1 cellular context compared by ENCODE assay signal in the genomic region with DNA sequence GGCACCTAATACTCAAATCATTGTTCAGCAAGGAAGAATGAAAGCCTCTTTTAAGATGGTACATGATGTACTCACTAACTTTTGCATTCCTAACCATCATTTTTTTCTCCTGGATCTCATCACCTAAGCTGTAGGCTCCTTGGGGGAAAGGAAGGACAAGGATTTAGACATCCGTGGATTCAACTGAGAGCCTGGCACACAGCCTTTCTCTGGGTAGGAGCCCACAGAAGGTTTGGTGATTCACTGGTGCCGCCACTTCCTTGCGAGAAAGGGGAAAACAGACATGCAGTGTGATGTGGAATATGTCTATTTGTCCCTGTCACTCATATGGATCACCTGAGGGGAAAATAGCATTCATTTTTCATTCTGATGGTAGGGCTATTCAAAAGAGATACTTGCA.
TF ChIP-seq lines count a peak whose summit lies in the region.

No MANE protein-coding gene starts in this region.

TF ChIP-seq in GM23338, 12 proteins besides CTCF, POLR2A, EP300 and RAD21 (continued from another document):
- TF ChIP-seq JUNB (IDR thresholded peaks at IDR 0.05; ENCODE audit: unreplicated experiment) (no peak), ZNF331 (CRISPR knock-in tag; IDR thresholded peaks at IDR 0.05; ENCODE audit: low read depth) (no peak), CREB1 (CRISPR knock-in tag; IDR thresholded peaks at IDR 0.05; ENCODE audit: low read depth) (no peak), ZNF114 (CRISPR knock-in tag; IDR thresholded peaks at IDR 0.05) (no peak), NANOG (IDR thresholded peaks at IDR 0.05; ENCODE audit: borderline replicate concordance) (no peak), EZH2 (IDR thresholded peaks at IDR 0.05; ENCODE audit: low read depth, unreplicated experiment) (no peak), STAT1 (IDR thresholded peaks at IDR 0.05; ENCODE audit: unreplicated experiment) (no peak), POLR2AphosphoS5 (IDR thresholded peaks at IDR 0.05; ENCODE audit: low read depth) (no peak)
- TF ChIP-seq, protein P1, sequence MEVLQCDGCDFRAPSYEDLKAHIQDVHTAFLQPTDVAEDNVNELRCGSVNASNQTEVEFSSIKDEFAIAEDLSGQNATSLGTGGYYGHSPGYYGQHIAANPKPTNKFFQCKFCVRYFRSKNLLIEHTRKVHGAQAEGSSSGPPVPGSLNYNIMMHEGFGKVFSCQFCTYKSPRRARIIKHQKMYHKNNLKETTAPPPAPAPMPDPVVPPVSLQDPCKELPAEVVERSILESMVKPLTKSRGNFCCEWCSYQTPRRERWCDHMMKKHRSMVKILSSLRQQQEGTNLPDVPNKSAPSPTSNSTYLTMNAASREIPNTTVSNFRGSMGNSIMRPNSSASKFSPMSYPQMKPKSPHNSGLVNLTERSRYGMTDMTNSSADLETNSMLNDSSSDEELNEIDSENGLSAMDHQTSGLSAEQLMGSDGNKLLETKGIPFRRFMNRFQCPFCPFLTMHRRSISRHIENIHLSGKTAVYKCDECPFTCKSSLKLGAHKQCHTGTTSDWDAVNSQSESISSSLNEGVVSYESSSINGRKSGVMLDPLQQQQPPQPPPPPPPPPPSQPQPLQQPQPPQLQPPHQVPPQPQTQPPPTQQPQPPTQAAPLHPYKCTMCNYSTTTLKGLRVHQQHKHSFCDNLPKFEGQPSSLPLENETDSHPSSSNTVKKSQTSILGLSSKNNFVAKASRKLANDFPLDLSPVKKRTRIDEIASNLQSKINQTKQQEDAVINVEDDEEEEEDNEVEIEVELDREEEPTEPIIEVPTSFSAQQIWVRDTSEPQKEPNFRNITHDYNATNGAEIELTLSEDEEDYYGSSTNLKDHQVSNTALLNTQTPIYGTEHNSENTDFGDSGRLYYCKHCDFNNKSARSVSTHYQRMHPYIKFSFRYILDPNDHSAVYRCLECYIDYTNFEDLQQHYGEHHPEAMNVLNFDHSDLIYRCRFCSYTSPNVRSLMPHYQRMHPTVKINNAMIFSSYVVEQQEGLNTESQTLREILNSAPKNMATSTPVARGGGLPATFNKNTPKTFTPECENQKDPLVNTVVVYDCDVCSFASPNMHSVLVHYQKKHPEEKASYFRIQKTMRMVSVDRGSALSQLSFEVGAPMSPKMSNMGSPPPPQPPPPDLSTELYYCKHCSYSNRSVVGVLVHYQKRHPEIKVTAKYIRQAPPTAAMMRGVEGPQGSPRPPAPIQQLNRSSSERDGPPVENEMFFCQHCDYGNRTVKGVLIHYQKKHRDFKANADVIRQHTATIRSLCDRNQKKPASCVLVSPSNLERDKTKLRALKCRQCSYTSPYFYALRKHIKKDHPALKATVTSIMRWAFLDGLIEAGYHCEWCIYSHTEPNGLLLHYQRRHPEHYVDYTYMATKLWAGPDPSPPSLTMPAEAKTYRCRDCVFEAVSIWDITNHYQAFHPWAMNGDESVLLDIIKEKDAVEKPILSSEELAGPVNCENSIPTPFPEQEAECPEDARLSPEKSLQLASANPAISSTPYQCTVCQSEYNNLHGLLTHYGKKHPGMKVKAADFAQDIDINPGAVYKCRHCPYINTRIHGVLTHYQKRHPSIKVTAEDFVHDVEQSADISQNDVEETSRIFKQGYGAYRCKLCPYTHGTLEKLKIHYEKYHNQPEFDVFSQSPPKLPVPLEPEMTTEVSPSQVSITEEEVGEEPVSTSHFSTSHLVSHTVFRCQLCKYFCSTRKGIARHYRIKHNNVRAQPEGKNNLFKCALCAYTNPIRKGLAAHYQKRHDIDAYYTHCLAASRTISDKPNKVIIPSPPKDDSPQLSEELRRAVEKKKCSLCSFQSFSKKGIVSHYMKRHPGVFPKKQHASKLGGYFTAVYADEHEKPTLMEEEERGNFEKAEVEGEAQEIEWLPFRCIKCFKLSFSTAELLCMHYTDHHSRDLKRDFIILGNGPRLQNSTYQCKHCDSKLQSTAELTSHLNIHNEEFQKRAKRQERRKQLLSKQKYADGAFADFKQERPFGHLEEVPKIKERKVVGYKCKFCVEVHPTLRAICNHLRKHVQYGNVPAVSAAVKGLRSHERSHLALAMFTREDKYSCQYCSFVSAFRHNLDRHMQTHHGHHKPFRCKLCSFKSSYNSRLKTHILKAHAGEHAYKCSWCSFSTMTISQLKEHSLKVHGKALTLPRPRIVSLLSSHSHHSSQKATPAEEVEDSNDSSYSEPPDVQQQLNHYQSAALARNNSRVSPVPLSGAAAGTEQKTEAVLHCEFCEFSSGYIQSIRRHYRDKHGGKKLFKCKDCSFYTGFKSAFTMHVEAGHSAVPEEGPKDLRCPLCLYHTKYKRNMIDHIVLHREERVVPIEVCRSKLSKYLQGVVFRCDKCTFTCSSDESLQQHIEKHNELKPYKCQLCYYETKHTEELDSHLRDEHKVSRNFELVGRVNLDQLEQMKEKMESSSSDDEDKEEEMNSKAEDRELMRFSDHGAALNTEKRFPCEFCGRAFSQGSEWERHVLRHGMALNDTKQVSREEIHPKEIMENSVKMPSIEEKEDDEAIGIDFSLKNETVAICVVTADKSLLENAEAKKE (CRISPR knock-in tag; IDR thresholded peaks at IDR 0.05) = no peak
- TF ChIP-seq, protein P2, sequence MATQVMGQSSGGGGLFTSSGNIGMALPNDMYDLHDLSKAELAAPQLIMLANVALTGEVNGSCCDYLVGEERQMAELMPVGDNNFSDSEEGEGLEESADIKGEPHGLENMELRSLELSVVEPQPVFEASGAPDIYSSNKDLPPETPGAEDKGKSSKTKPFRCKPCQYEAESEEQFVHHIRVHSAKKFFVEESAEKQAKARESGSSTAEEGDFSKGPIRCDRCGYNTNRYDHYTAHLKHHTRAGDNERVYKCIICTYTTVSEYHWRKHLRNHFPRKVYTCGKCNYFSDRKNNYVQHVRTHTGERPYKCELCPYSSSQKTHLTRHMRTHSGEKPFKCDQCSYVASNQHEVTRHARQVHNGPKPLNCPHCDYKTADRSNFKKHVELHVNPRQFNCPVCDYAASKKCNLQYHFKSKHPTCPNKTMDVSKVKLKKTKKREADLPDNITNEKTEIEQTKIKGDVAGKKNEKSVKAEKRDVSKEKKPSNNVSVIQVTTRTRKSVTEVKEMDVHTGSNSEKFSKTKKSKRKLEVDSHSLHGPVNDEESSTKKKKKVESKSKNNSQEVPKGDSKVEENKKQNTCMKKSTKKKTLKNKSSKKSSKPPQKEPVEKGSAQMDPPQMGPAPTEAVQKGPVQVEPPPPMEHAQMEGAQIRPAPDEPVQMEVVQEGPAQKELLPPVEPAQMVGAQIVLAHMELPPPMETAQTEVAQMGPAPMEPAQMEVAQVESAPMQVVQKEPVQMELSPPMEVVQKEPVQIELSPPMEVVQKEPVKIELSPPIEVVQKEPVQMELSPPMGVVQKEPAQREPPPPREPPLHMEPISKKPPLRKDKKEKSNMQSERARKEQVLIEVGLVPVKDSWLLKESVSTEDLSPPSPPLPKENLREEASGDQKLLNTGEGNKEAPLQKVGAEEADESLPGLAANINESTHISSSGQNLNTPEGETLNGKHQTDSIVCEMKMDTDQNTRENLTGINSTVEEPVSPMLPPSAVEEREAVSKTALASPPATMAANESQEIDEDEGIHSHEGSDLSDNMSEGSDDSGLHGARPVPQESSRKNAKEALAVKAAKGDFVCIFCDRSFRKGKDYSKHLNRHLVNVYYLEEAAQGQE (IDR thresholded peaks at IDR 0.05; ENCODE audit: unreplicated experiment) = no peak
